ENCODE assay signal across 13 cellular contexts in the genomic region with DNA sequence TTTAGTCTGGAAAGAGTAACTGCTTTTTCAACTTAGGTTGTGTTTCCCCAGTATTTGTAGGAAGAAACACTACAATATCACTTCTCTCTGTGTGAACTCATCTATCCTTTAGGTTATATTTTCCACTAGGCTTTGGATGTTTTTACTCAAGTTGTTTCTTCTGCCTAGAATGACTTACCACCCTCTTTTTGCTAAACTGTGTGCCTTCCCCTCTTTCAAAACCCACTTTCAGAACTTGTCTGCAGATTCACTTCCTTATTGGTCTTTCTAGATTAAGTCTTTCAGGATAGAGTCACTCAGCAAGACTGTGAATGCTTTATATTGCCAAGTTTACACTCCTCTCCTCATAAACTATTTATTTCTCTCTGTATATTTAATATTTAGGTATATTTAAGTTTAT. TPM values are rescaled to one million over a fixed set of nuclear protein-coding genes. Genes with fewer than 3 reads are reported as not detected.
DNase-seq lines count a peak whose midpoint lies in the region; ATAC-seq and TF ChIP-seq lines count a peak whose summit lies in the region.
"Had no signal": no experiment of that assay in that cellular context is flagged by ENCODE, and none has a peak within 500 bp of the region (broad histone marks: within the 10 kb centered on the region; RNA-seq: fewer than 3 reads in every experiment).

No MANE protein-coding gene starts in this region.

- H3F3A ChIP-seq in neural progenitor cell (ENCODE audit: low read depth): no peaks in the 10 kb centered on the region

- no peaks in the 10 kb centered on the region for H3K79me2 ChIP-seq in neural progenitor cell (ENCODE audit: low read depth)

- no peak overlapping the region for H3K4me3 Mint-ChIP-seq in neural progenitor cell
- H3K4me3 Mint-ChIP-seq: activated B cell treated with CpG ODN at 0.5 μM for 24 hours had no signal

- no peak for TF ChIP-seq CTCF in HEK293 (tag by site-specific recombination; IDR thresholded peaks at IDR 0.05)
- no peak for TF ChIP-seq CTCF in neural progenitor cell (IDR thresholded peaks at IDR 0.05)

- H3K27me3 ChIP-seq in neural progenitor cell: no peaks in the 10 kb centered on the region
- H3K27me3 ChIP-seq: Peyer's patch had no signal

- no peak overlapping the region for H3K9ac ChIP-seq in neural progenitor cell

- H3K36me3 Mint-ChIP-seq in neural progenitor cell: no peaks in the 10 kb centered on the region

- ATAC-seq in GM18868 (IDR thresholded peaks at IDR 0.05; ENCODE audit: unreplicated experiment) (peak; percentile 88), HG03558 (IDR thresholded peaks at IDR 0.05; ENCODE audit: extremely low read depth, unreplicated experiment) (peak; percentile 64), HG03097 (IDR thresholded peaks at IDR 0.05; ENCODE audit: low FRiP score, unreplicated experiment) (no peak)

- no peaks in the 10 kb centered on the region for H3K4me1 Mint-ChIP-seq in neural progenitor cell

- POLR2A ChIA-PET in HEK293 (lab: Yijun Ruan, JAX): interaction anchor here (1.1 to 1.2 kb wide), 2 partner anchors 14 to 55 kb away, joined by 3 to 6 read pairs; partner anchors contain the start of gene CAST

- H3K9me3 ChIP-seq in HEK293 (ENCODE audit: control insufficient read depth, insufficient read depth, low read depth, low read length): no peaks in the 10 kb centered on the region
- no peaks in the 10 kb centered on the region for H3K9me3 ChIP-seq in neural progenitor cell (ENCODE audit: low read depth)
- H3K9me3 ChIP-seq: Peyer's patch, spleen had no signal

- H2AFZ ChIP-seq in neural progenitor cell (replicated peaks): peak overlapping the region; percentile 46

- H3K27ac Mint-ChIP-seq in neural progenitor cell: no peak overlapping the region
- H3K27ac Mint-ChIP-seq: activated B cell treated with CpG ODN at 0.5 μM for 24 hours had no signal

- CTCF ChIA-PET in HEK293 (lab: Yijun Ruan, JAX): no interaction called here

- H3K4me3 ChIP-seq in HEK293 (ENCODE audit: low read depth, low read length) (no peak overlapping the region), neural progenitor cell (no peak overlapping the region)
- H3K4me3 ChIP-seq: coronary artery, Peyer's patch, spleen had no signal

- no peak for DNase-seq in neural progenitor cell (ENCODE audit: low spot score)
- DNase-seq in DMS114 treated with DMSO at 0.1 percent for 48 hours (lab: John Stamatoyannopoulos, UW; ENCODE audit: unreplicated experiment): no peak
- no peak for DNase-seq in hepatic stellate cell (ENCODE audit: low spot score)
- DNase-seq in dedifferentiated amniotic fluid mesenchymal stem cell (ENCODE audit: extremely low spot score): no peak
- DNase-seq: activated B cell treated with CpG ODN at 0.5 μM for 24 hours, NCI-H2029, Peyer's patch, spleen had no signal

- H3K9me3 Mint-ChIP-seq in neural progenitor cell: no peaks in the 10 kb centered on the region
- H3K9me3 Mint-ChIP-seq: activated B cell treated with CpG ODN at 0.5 μM for 24 hours had no signal

- H3K27ac ChIP-seq in HEK293 (ENCODE audit: extremely low read depth, low read depth, low read length) (no peak overlapping the region), neural progenitor cell (no peak overlapping the region)
- H3K27ac ChIP-seq: coronary artery, Peyer's patch had no signal

- peaks cover 30% of the 10 kb centered on the region for H3K4me1 ChIP-seq in HEK293 (ENCODE audit: control insufficient read depth, insufficient read depth, low read length)
- no peaks in the 10 kb centered on the region for H3K4me1 ChIP-seq in neural progenitor cell

- no peaks in the 10 kb centered on the region for H3K27me3 Mint-ChIP-seq in neural progenitor cell (ENCODE audit: insufficient read depth, low read depth)

- H3K4me2 ChIP-seq in neural progenitor cell: no peak overlapping the region

- no peaks in the 10 kb centered on the region for H4K20me1 ChIP-seq in neural progenitor cell (ENCODE audit: low read depth)

- H3K36me3 ChIP-seq in HEK293 (ENCODE audit: control insufficient read depth in 2 of 2, insufficient read depth in 1 of 2, low read length in 2 of 2): no peaks in the 10 kb centered on the region
- no peaks in the 10 kb centered on the region for H3K36me3 ChIP-seq in neural progenitor cell
- H3K36me3 ChIP-seq: Peyer's patch, spleen had no signal

TF ChIP-seq in HEK293, 187 proteins besides CTCF, POLR2A, EP300 and RAD21:
- TF ChIP-seq ZNF510 (tag by site-specific recombination; IDR thresholded peaks at IDR 0.05; ENCODE audit: insufficient replicate concordance) (no peak), ZNF366 (tag by site-specific recombination; conservative IDR thresholded peaks at IDR 0.05) (0 out of 2 replicates have a peak, but pooled peaks have one; percentile 9), ZBTB17 (tag by site-specific recombination; IDR thresholded peaks at IDR 0.05) (no peak), PRDM1 (tag by site-specific recombination; IDR thresholded peaks at IDR 0.05) (0 out of 2 replicates have a peak, but pooled peaks have one; percentile 1)
TF ChIP-seq in HEK293: peak in this region for 2.

RNA-seq across cellular contexts. Expression of gene CAST, which starts 14.2 kb away (rescaled TPM):
- 49.8 and 64.6 TPM in 2 replicates for total RNA-seq in neural progenitor cell (ENCODE audit: low replicate concordance)
